1 cellular context compared by ENCODE assay signal in genomic region chr20:348972-349841, GRCh38.
TF ChIP-seq lines count a peak whose summit lies in the region.

No MANE protein-coding gene starts in this region.

TF ChIP-seq in HepG2, 621 proteins besides CTCF, POLR2A, EP300 and RAD21 (continued from another document and continues in another):
- TF ChIP-seq HBP1 (CRISPR knock-in tag; IDR thresholded peaks at IDR 0.05; ENCODE audit: low read depth) (no peak), MEIS1 (CRISPR knock-in tag; IDR thresholded peaks at IDR 0.05; ENCODE audit: borderline replicate concordance) (no peak; the same call in 1 of the 2 replicates), HNRNPL (IDR thresholded peaks at IDR 0.05; ENCODE audit: low read depth, low read length) (no peak), SIN3A (IDR thresholded peaks at IDR 0.05; ENCODE audit: borderline replicate concordance, low read depth, low read length) (0 out of 2 replicates have a peak, but pooled peaks have one; percentile 43), ELK4 (CRISPR knock-in tag; IDR thresholded peaks at IDR 0.05; ENCODE audit: borderline replicate concordance) (no peak), KLF12 (CRISPR knock-in tag; IDR thresholded peaks at IDR 0.05; ENCODE audit: borderline replicate concordance) (peak; percentile 65; the same call in 1 of the 2 replicates), FOXK2 (IDR thresholded peaks at IDR 0.05) (0 out of 2 replicates have a peak, but pooled peaks have one; percentile 11), ZNF543 (CRISPR knock-in tag; IDR thresholded peaks at IDR 0.05) (0 out of 2 replicates have a peak, but pooled peaks have one; percentile 80), TRIM24 (CRISPR knock-in tag; IDR thresholded peaks at IDR 0.05) (no peak), FOXM1 (CRISPR knock-in tag; IDR thresholded peaks at IDR 0.05) (no peak), PATZ1 (CRISPR knock-in tag; IDR thresholded peaks at IDR 0.05) (peak; percentile 81), ZNF687 (CRISPR knock-in tag; IDR thresholded peaks at IDR 0.05) (peak; percentile 84), ZNF891 (CRISPR knock-in tag; IDR thresholded peaks at IDR 0.05) (no peak; the same call in 1 of the 2 replicates), LRRFIP1 (CRISPR knock-in tag; conservative IDR thresholded peaks at IDR 0.05) (no peak), ZFAT (CRISPR knock-in tag; conservative IDR thresholded peaks at IDR 0.05) (no peak), ZSCAN22 (CRISPR knock-in tag; IDR thresholded peaks at IDR 0.05) (no peak), BORCS8-MEF2B (CRISPR knock-in tag; IDR thresholded peaks at IDR 0.05) (peak; percentile 55), CSRNP2 (CRISPR knock-in tag; conservative IDR thresholded peaks at IDR 0.05; ENCODE audit: low read depth) (no peak), GATAD2A (CRISPR knock-in tag; IDR thresholded peaks at IDR 0.05) (peak; percentile 87), NRL (CRISPR knock-in tag; IDR thresholded peaks at IDR 0.05; ENCODE audit: borderline replicate concordance) (peak; percentile 52; the same call in 1 of the 2 replicates), REL (CRISPR knock-in tag; conservative IDR thresholded peaks at IDR 0.05) (no peak), ATF2 (CRISPR knock-in tag; IDR thresholded peaks at IDR 0.05) (no peak), ZNF343 (CRISPR knock-in tag; IDR thresholded peaks at IDR 0.05) (no peak), MAF1 (CRISPR knock-in tag; IDR thresholded peaks at IDR 0.05; ENCODE audit: borderline replicate concordance) (0 out of 2 replicates have a peak, but pooled peaks have one; percentile 61), PRDM10 (CRISPR knock-in tag; IDR thresholded peaks at IDR 0.05; ENCODE audit: low read depth) (peak; percentile 45; the same call in 1 of the 2 replicates), FOSL1 (CRISPR knock-in tag; IDR thresholded peaks at IDR 0.05; ENCODE audit: borderline replicate concordance) (no peak), SP5 (CRISPR knock-in tag; IDR thresholded peaks at IDR 0.05; ENCODE audit: borderline replicate concordance, low read depth) (no peak), ZBTB25 (CRISPR knock-in tag; IDR thresholded peaks at IDR 0.05) (peak; percentile 27; the same call in 1 of the 2 replicates), ZNF674 (CRISPR knock-in tag; IDR thresholded peaks at IDR 0.05; ENCODE audit: low read depth) (no peak), ZNF580 (CRISPR knock-in tag; IDR thresholded peaks at IDR 0.05; ENCODE audit: borderline replicate concordance, low read depth) (peak; percentile 94), TEAD2 (CRISPR knock-in tag; IDR thresholded peaks at IDR 0.05) (0 out of 2 replicates have a peak, but pooled peaks have one; percentile 23), ZNF780A (CRISPR knock-in tag; IDR thresholded peaks at IDR 0.05) (no peak), ZNF382 (CRISPR knock-in tag; IDR thresholded peaks at IDR 0.05; ENCODE audit: borderline replicate concordance) (no peak), IKZF5 (CRISPR knock-in tag; IDR thresholded peaks at IDR 0.05) (peak; percentile 63; the same call in 1 of the 2 replicates), DDIT3 (CRISPR knock-in tag; IDR thresholded peaks at IDR 0.05) (no peak), TOPORS (CRISPR knock-in tag; IDR thresholded peaks at IDR 0.05) (no peak)
